ENCODE assay signal across 16 cellular contexts in the genomic region with DNA sequence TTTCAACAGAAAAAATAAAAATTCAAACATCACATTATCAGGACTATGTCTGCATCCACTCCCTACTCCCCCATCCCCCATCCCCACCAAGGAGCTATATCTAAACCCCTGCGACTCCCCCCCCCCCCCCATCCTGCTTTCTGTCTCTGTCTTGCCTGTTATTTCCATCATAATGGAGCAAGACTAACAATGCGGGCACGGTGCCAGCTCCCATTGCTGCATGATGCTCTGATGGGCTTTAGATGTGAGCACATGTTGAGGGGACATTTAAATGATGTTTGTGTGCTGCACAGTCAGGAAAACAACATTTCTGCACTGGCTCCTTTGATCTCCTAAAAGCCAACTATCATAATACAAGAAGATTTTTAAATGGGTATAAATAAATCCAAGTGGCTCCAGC.
DNase-seq lines count a peak whose midpoint lies in the region; ATAC-seq, FAIRE-seq and TF ChIP-seq lines count a peak whose summit lies in the region.
"Had no signal": no experiment of that assay in that cellular context is flagged by ENCODE, and none has a peak within 500 bp of the region (broad histone marks: within the 10 kb centered on the region; RNA-seq: fewer than 3 reads in every experiment).

No MANE protein-coding gene starts in this region.

- peaks cover 26% of the 10 kb centered on the region for H3K4me1 Mint-ChIP-seq in WTC11

- no peak overlapping the region for H3K27ac Mint-ChIP-seq in WTC11
- H3K27ac Mint-ChIP-seq: activated T-helper 1 cell treated with anti-CD3 and anti-CD28 coated beads, Interleukin-12 subunit alpha, Interleukin-12 subunit beta, Interleukin-2, Interleukin-4 antibody, amounts not matched to agents 30 ng/mL and 10 ng/mL and 1 ng/mL, durations not matched to agents 14 hours and 24 hours and 36 hours had no signal

- H3K9me3 ChIP-seq in right atrium auricular region (no peaks in the 10 kb centered on the region), tibial nerve (no peaks in the 10 kb centered on the region)
- H3K9me3 ChIP-seq: spleen had no signal

- POLR2A ChIA-PET in WTC11 (lab: Charles Lee): no interaction called here

- DNase-seq in Right ventricle myocardium inferior (ENCODE audit: missing footprints) (peak; percentile 47), right atrium auricular region (ENCODE audit: low spot score) (no peak), WTC11 (ENCODE audit: low spot score) (peak; percentile 17), left ventricle myocardium superior (peak; percentile 54), tibial nerve (ENCODE audit: low spot score in 2 of 2) (peak; percentile 8 to 15), RCC 7860 (ENCODE audit: low spot score) (no peak), T-helper 2 cell (no peak)
- DNase-seq: activated CD4-positive, alpha-beta T cell treated with anti-CD3 and anti-CD28 coated beads, Interleukin-2, amount 50 U/mL, for 48 hours; GOT3; NCI-H187; SHP77 treated with DMSO at 0.1 percent for 48 hours; spleen had no signal

- WGBS in tibial nerve, 2 donors: 31 to 43% methylated on average over 2 to 3 of the region's 3 CpGs

- no peak for ATAC-seq in Right ventricle myocardium inferior
- ATAC-seq in WTC11: peak; percentile 52
- no peak for ATAC-seq in left ventricle myocardium superior
- no peak for ATAC-seq in GM19467 (IDR thresholded peaks at IDR 0.05; ENCODE audit: unreplicated experiment)
- ATAC-seq: K562 had no signal

- no peaks in the 10 kb centered on the region for H3K36me3 Mint-ChIP-seq in WTC11

- H3K4me3 Mint-ChIP-seq in WTC11: no peak overlapping the region
- H3K4me3 Mint-ChIP-seq: activated T-helper 1 cell treated with anti-CD3 and anti-CD28 coated beads, Interleukin-12 subunit alpha, Interleukin-12 subunit beta, Interleukin-2, Interleukin-4 antibody, amounts not matched to agents 30 ng/mL and 10 ng/mL and 1 ng/mL, durations not matched to agents 14 hours and 24 hours and 36 hours had no signal

- H3K4me1 ChIP-seq in right atrium auricular region (no peaks in the 10 kb centered on the region), tibial nerve (no peaks in the 10 kb centered on the region)
- H3K4me1 ChIP-seq: spleen had no signal

- H3K4me3 ChIP-seq in right atrium auricular region: no peak overlapping the region
- H3K4me3 ChIP-seq in tibial nerve: no peak overlapping the region
- H3K4me3 ChIP-seq: K562, spleen had no signal

- CTCF ChIA-PET in WTC11 (lab: Charles Lee): no interaction called here

- TF ChIP-seq POLR2A in tibial nerve (IDR thresholded peaks at IDR 0.05): no peak

- H3K27me3 ChIP-seq in right atrium auricular region: no peaks in the 10 kb centered on the region
- no peaks in the 10 kb centered on the region for H3K27me3 ChIP-seq in tibial nerve
- H3K27me3 ChIP-seq: spleen had no signal

- no peaks in the 10 kb centered on the region for H3K27me3 Mint-ChIP-seq in WTC11 (ENCODE audit: low read depth)

- H3K36me3 ChIP-seq in right atrium auricular region (no peaks in the 10 kb centered on the region), tibial nerve (no peaks in the 10 kb centered on the region)
- H3K36me3 ChIP-seq: spleen had no signal

- intact Hi-C loops in Right ventricle myocardium inferior (cut with DNase I): no loop called here
- intact Hi-C loops in left ventricle myocardium superior (cut with micrococcal nuclease): no loop called here

- no peak overlapping the region for H3K27ac ChIP-seq in right atrium auricular region
- H3K27ac ChIP-seq in tibial nerve: no peak overlapping the region
- H3K27ac ChIP-seq: spleen had no signal

- FAIRE-seq in RCC 7860 (lab: Jason Lieb, UNC): no peak
- FAIRE-seq: D721Med, K562 had no signal

- H3K9me3 Mint-ChIP-seq in WTC11: peaks cover 4% of the 10 kb centered on the region; the same call in 1 of the 2 replicates

- TF ChIP-seq CTCF in right atrium auricular region (IDR thresholded peaks at IDR 0.05): no peak
- no peak for TF ChIP-seq CTCF in WTC11 (IDR thresholded peaks at IDR 0.05)
- TF ChIP-seq CTCF in tibial nerve (IDR thresholded peaks at IDR 0.05): no peak

- TF ChIP-seq EP300 in tibial nerve (IDR thresholded peaks at IDR 0.05): no peak

TF ChIP-seq in WTC11, 78 proteins besides CTCF, POLR2A, EP300 and RAD21:
- TF ChIP-seq TEAD1 (CRISPR knock-in tag; IDR thresholded peaks at IDR 0.05) (no peak), ZBTB21 (CRISPR knock-in tag; IDR thresholded peaks at IDR 0.05; ENCODE audit: borderline replicate concordance) (no peak)

Comparison
In these comparisons a context has a peak if more than half of its experiments do, and no peak if none do; other contexts are left out.
1. DNase-seq: peak in Right ventricle myocardium inferior (single experiment), WTC11 (single experiment), left ventricle myocardium superior (single experiment) and tibial nerve (2 of 2); none in right atrium auricular region (single experiment), RCC 7860 (single experiment) and T-helper 2 cell (0 of 5).